In genomic region chr2:110702514-110702913, GRCh38 we compare ENCODE assay signal across 33 cellular contexts. TPM values are rescaled to one million over a fixed set of nuclear protein-coding genes. Genes with fewer than 3 reads are reported as not detected.
"Had no signal": no experiment of that assay in that cellular context is flagged by ENCODE, and none has a peak within 500 bp of the region (broad histone marks: within the 10 kb centered on the region; RNA-seq: fewer than 3 reads in every experiment).

No MANE protein-coding gene starts in this region.

- H3K36me3 Mint-ChIP-seq: mesothelial cell of epicardium had no signal

- H3K27ac Mint-ChIP-seq: dendritic cell treated with granulocyte-macrophage colony-stimulating factor and Interleukin-4, amounts not matched to agents 40 ng/mL and 50 ng/mL, for 4 days; effector memory CD8-positive, alpha-beta T cell; endodermal cell; mesothelial cell of epicardium had no signal

- FAIRE-seq: endometrium, islet of Langerhans, keratinocyte had no signal

- H3K27me3 ChIP-seq: colonic mucosa, left lung had no signal

- H3K4me3 ChIP-seq: colonic mucosa, esophagus squamous epithelium, gastrocnemius medialis, heart right ventricle, left lung, lower lobe of right lung, mucosa of descending colon had no signal

- H3K27ac ChIP-seq: colonic mucosa, epithelial cell of prostate, esophagus squamous epithelium, gastrocnemius medialis, heart right ventricle, left lung, lower lobe of right lung had no signal

- DNase-seq: colonic mucosa; cortex of kidney; effector CD8-positive, alpha-beta T cell; effector memory CD8-positive, alpha-beta T cell; endodermal cell; erythroblast; esophagus squamous epithelium; foreskin fibroblast; foreskin melanocyte; gastrocnemius medialis; glutamatergic neuron; head of caudate nucleus; heart right ventricle; hippocampal formation; left cardiac atrium; left lung; left ventricle myocardium superior; lower lobe of right lung; mesenchymal stem cell; mucosa of descending colon had no signal

- H3K27me3 Mint-ChIP-seq: dendritic cell treated with granulocyte-macrophage colony-stimulating factor and Interleukin-4, amounts not matched to agents 40 ng/mL and 50 ng/mL, for 4 days had no signal

- ATAC-seq: effector memory CD8-positive, alpha-beta T cell; esophagus mucosa; gastrocnemius medialis; heart right ventricle; left cardiac atrium; left lung; left ventricle myocardium superior; lower lobe of right lung; mucosa of descending colon had no signal

- H3K9me3 Mint-ChIP-seq: dendritic cell treated with granulocyte-macrophage colony-stimulating factor and Interleukin-4, amounts not matched to agents 40 ng/mL and 50 ng/mL, for 4 days; effector memory CD8-positive, alpha-beta T cell; endodermal cell had no signal

- H3K4me1 ChIP-seq: colonic mucosa, esophagus squamous epithelium, gastrocnemius medialis, heart right ventricle, lower lobe of right lung had no signal

- H3K4me3 Mint-ChIP-seq: dendritic cell treated with granulocyte-macrophage colony-stimulating factor and Interleukin-4, amounts not matched to agents 40 ng/mL and 50 ng/mL, for 4 days; effector memory CD8-positive, alpha-beta T cell; endodermal cell; mesothelial cell of epicardium had no signal

- H3K9me3 ChIP-seq: colonic mucosa, esophagus squamous epithelium, gastrocnemius medialis, heart right ventricle, left lung, lower lobe of right lung, mucosa of descending colon had no signal

- H3K36me3 ChIP-seq: colonic mucosa, esophagus squamous epithelium, gastrocnemius medialis, heart right ventricle, left lung, lower lobe of right lung had no signal

- H3K4me1 Mint-ChIP-seq: mesothelial cell of epicardium had no signal

RNA-seq across cellular contexts. Expression of gene ACOXL, which starts 29.9 kb away (rescaled TPM):
- total RNA-seq: dermis microvascular lymphatic vessel endothelial cell, esophagus mucosa, esophagus squamous epithelium, gastrocnemius medialis, glomerular endothelial cell, heart right ventricle, lower leg skin, lung microvascular endothelial cell, mesenteric fat pad, myocyte had no signal
- polyA plus RNA-seq: heart right ventricle had no signal
